ENCODE assay signal across 8 cellular contexts in the genomic region with DNA sequence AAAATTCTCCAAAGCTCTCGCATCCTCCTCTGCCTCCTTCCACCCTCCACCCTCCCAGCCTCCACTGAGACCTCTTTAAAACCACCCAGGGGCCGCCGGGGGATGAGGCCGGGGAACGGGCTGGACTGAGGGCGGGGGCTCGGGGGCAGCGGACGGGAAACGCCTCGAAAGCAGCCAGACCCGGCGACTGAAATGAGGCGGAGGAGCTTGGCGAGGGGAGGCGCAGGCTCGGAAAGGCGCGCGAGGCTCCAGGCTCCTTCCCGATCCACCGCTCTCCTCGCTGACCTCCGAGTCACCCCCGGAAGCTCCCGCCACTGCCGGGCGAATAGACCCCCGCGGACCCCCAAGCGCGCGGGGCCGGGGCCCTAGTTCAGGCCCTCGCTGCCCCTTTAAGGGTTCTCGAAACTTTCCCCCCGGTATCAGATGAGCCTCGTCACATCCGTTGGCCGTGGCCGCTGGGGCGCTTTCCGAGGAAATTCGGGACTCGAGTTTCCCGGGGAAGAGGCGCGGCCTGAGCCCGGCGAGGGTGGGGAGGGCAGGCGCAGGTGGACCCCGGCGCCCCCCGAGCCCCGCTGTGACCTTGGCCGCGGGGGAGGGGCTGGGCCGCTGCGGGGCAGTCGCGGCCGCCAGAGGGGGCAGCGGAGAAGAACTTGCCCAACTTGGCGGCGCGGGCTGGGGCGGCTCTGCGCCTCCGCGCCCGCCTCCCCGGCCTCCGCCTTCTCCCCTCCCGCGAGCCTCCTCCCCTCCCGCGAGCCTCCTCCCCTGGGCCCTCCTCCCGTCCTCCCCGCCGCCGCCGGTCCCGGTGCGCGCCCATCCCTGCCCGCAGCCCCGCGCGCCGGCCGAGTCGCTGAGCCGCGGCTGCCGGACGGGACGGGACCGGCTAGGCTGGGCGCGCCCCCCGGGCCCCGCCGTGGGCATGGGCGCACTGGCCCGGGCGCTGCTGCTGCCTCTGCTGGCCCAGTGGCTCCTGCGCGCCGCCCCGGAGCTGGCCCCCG. TPM values are rescaled to one million over a fixed set of nuclear protein-coding genes. Genes with fewer than 3 reads are reported as not detected.
DNase-seq lines count a peak whose midpoint lies in the region; ATAC-seq and TF ChIP-seq lines count a peak whose summit lies in the region.

A gene (plus strand): TSS at position 813 of the 995 bp plus-strand sequence. CDS start 104 bp downstream, at position 917.

- no peak within 1 kb of the TSS for H3K27ac Mint-ChIP-seq in activated naive CD4-positive, alpha-beta T cell treated with anti-CD3 and anti-CD28 coated beads, Interleukin-2, amount 50 U/mL, for 72 hours
- H3K27ac Mint-ChIP-seq in type B pancreatic cell, result peak within 1 kb of the TSS; percentile 84

- H3K18ac ChIP-seq in neuronal stem cell (ENCODE audit: low read length), result peak within 1 kb of the TSS; percentile 83

- no peaks in the 10 kb centered on the region for H3K79me1 ChIP-seq in neuronal stem cell (ENCODE audit: low read depth, low read length)

- peak; percentile 34 to 91 for ATAC-seq in activated naive CD4-positive, alpha-beta T cell treated with anti-CD3 and anti-CD28 coated beads, Interleukin-2, amount 50 U/mL, for 72 hours

- no peak within 1 kb of the TSS for H4K8ac ChIP-seq in neuronal stem cell (ENCODE audit: low read depth, low read length)

- peak within 1 kb of the TSS; percentile 93 for H3K4me3 Mint-ChIP-seq in type B pancreatic cell

- H2AK5ac ChIP-seq in neuronal stem cell (ENCODE audit: low read depth, low read length), result no peak within 1 kb of the TSS

- peaks cover 0 to 8% of the 10 kb centered on the region in 2 donors for H3K36me3 Mint-ChIP-seq in activated naive CD4-positive, alpha-beta T cell treated with anti-CD3 and anti-CD28 coated beads, Interleukin-2, amount 50 U/mL, for 72 hours
- no peaks in the 10 kb centered on the region for H3K36me3 Mint-ChIP-seq in type B pancreatic cell

- DNase-seq in COLO668 (lab: John Stamatoyannopoulos, UW; ENCODE audit: unreplicated experiment) (peak; percentile 61), GOT3 (lab: John Stamatoyannopoulos, UW) (peak; percentile 26), NOMO-1 (lab: John Stamatoyannopoulos, UW; ENCODE audit: unreplicated experiment in 2 of 2) (peak; percentile 57 to 75), glomerular endothelial cell (ENCODE audit: extremely low read depth, low read depth, low spot score) (no peak), neuronal stem cell (ENCODE audit: low spot score) (peak; percentile 38), type B pancreatic cell (ENCODE audit: extremely low spot score, unreplicated experiment) (peak; percentile 84), inferior parietal cortex (ENCODE audit: extremely low spot score) (no peak)
- DNase-seq in activated naive CD4-positive, alpha-beta T cell treated with anti-CD3 and anti-CD28 coated beads, Interleukin-2, amount 50 U/mL, for 72 hours (ENCODE audit: low spot score in 2 of 2), result peak in 1 of 2 donors; percentile 64

- WGBS in neuronal stem cell (ENCODE audit: extremely low coverage in 2 of 2, insufficient read length in 2 of 2, insufficient replicate concordance in 1 of 2), 2 donors, result no CpG with 5 or more reads among the region's 111 CpGs

- H2BK5ac ChIP-seq in neuronal stem cell (ENCODE audit: low read length), result peak within 1 kb of the TSS; percentile 35

- H2BK12ac ChIP-seq in neuronal stem cell (ENCODE audit: low read length), result no peak within 1 kb of the TSS

- H3K27me3 Mint-ChIP-seq in type B pancreatic cell, result peaks cover 12% of the 10 kb centered on the region

- TF ChIP-seq CTCF in type B pancreatic cell (conservative IDR thresholded peaks at IDR 0.05), result peak; percentile 79

- H3K9me3 Mint-ChIP-seq in activated naive CD4-positive, alpha-beta T cell treated with anti-CD3 and anti-CD28 coated beads, Interleukin-2, amount 50 U/mL, for 72 hours, result no peaks in the 10 kb centered on the region
- H3K9me3 Mint-ChIP-seq in type B pancreatic cell, result no peaks in the 10 kb centered on the region

- H3K4ac ChIP-seq in neuronal stem cell (ENCODE audit: low read length), result no peak within 1 kb of the TSS

- no peaks in the 10 kb centered on the region for H3K4me1 ChIP-seq in neuronal stem cell (ENCODE audit: control insufficient read depth in 2 of 2, insufficient read depth in 1 of 2, low read depth in 1 of 2, low read length in 2 of 2)

- peak within 1 kb of the TSS; percentile 29 to 82 for H3K4me3 ChIP-seq in neuronal stem cell (ENCODE audit: low read length in 2 of 2)

- peaks cover 3 to 66% (median 46%) of the 10 kb centered on the region in 3 experiments for H3K27me3 ChIP-seq in neuronal stem cell (ENCODE audit: control insufficient read depth in 3 of 3, insufficient read depth in 3 of 3, low read depth in 1 of 3, low read length in 3 of 3)

- H3K27ac ChIP-seq in neuronal stem cell (replicated peaks; ENCODE audit: low read length), result no peak within 1 kb of the TSS

- H2AFZ ChIP-seq in neuronal stem cell (ENCODE audit: low read length), result peak within 1 kb of the TSS; percentile 90

- peak within 1 kb of the TSS; percentile 96 for H3K4me2 ChIP-seq in neuronal stem cell (ENCODE audit: insufficient read depth, low read length, poor library complexity, severe bottlenecking)

- H2BK120ac ChIP-seq in neuronal stem cell (ENCODE audit: low read depth, low read length), result peak within 1 kb of the TSS; percentile 24

- peaks cover 6% of the 10 kb centered on the region for H3K4me1 Mint-ChIP-seq in type B pancreatic cell (ENCODE audit: unreplicated experiment)

- peak within 1 kb of the TSS; percentile 51 for H3K9ac ChIP-seq in neuronal stem cell (ENCODE audit: low read depth, low read length, poor library complexity)

- H2BK15ac ChIP-seq in neuronal stem cell (ENCODE audit: low read length), result no peak within 1 kb of the TSS

- H3K9me3 ChIP-seq in neuronal stem cell (replicated peaks in 1 of 2; ENCODE audit: control insufficient read depth in 2 of 2, insufficient read depth in 1 of 2, low read depth in 1 of 2, low read length in 2 of 2), result no peaks in the 10 kb centered on the region

- no peak within 1 kb of the TSS for H3K14ac ChIP-seq in neuronal stem cell (ENCODE audit: low read length)

- H4K91ac ChIP-seq in neuronal stem cell (ENCODE audit: low read depth, low read length, poor library complexity), result no peak within 1 kb of the TSS

- H3K23ac ChIP-seq in neuronal stem cell (ENCODE audit: low read depth, low read length, poor library complexity), result no peak within 1 kb of the TSS

- H3K36me3 ChIP-seq in neuronal stem cell (replicated peaks in 1 of 2; ENCODE audit: control insufficient read depth in 2 of 2, insufficient read depth in 2 of 2, low read length in 2 of 2), result no peaks in the 10 kb centered on the region

RNA-seq across cellular contexts. Expression of the gene that starts here (rescaled TPM):
- total RNA-seq in activated naive CD4-positive, alpha-beta T cell treated with anti-CD3 and anti-CD28 coated beads, Interleukin-2, amount 50 U/mL, for 72 hours, result 1 to 10 TPM in 1 of 2 donors, not detected in 1; 1.3 TPM
- total RNA-seq in glomerular endothelial cell, result 364 and 408 TPM in 2 replicates
- 1.4 TPM for polyA plus RNA-seq in neuronal stem cell (2013, experiment 1 of 2)
- 1.5 TPM for polyA plus RNA-seq in neuronal stem cell (2013, experiment 2 of 2)
- total RNA-seq in type B pancreatic cell (ENCODE audit: low replicate concordance), result 29.8 and 44.3 TPM in 2 replicates

Comparison
In these comparisons a context has a peak if more than half of its experiments do, and no peak if none do; other contexts are left out.
1. RNA of the gene that starts here (total RNA-seq): 364 to 408 TPM in glomerular endothelial cell and 29.8 to 44.3 TPM in type B pancreatic cell; 1.3 TPM in activated naive CD4-positive, alpha-beta T cell treated with anti-CD3 and anti-CD28 coated beads, Interleukin-2, amount 50 U/mL, for 72 hours; every median in the first group is over 10 times any median in the second.
2. DNase-seq: peak in COLO668 (single experiment), GOT3 (single experiment), NOMO-1 (2 of 2), neuronal stem cell (single experiment) and type B pancreatic cell (single experiment); none in glomerular endothelial cell (single experiment) and inferior parietal cortex (single experiment).